10 cellular contexts compared by ENCODE assay signal in genomic region chr20:58634818-58635665, GRCh38. TPM values are rescaled to one million over a fixed set of nuclear protein-coding genes. Genes with fewer than 3 reads are reported as not detected.
A peak's percentile ranks its signal among the peaks of the same experiment; 100 is the strongest.
DNase-seq lines count a peak whose midpoint lies in the region; ATAC-seq and TF ChIP-seq lines count a peak whose summit lies in the region.
"Had no signal": no experiment of that assay in that cellular context is flagged by ENCODE, and none has a peak within 500 bp of the region (broad histone marks: within the 10 kb centered on the region; RNA-seq: fewer than 3 reads in every experiment).

No MANE protein-coding gene starts in this region.

- POLR2A ChIA-PET in activated B cell treated with CpG ODN at 0.5 μM for 24 hours (lab: Charles Lee), result interaction anchor here (1.7 kb wide), 2 partner anchors 16 to 329 kb away, joined by 10 to 13 read pairs; partner anchors contain the start of gene STX16

- peaks cover 14% of the 10 kb centered on the region for H3K4me1 Mint-ChIP-seq in activated B cell treated with CpG ODN at 0.5 μM for 24 hours

- CTCF ChIA-PET in activated B cell treated with CpG ODN at 0.5 μM for 24 hours (lab: Charles Lee), result no interaction called here

- no peaks in the 10 kb centered on the region for H3K36me3 ChIP-seq in fibroblast of lung (ENCODE audit: control insufficient read depth, insufficient read depth, low read length)
- H3K36me3 ChIP-seq: left lung, SJSA1 had no signal

- peaks cover 8% of the 10 kb centered on the region for H3K4me1 ChIP-seq in fibroblast of lung (ENCODE audit: control insufficient read depth, extremely low read depth, insufficient read depth, low read length)
- H3K4me1 ChIP-seq: left lung had no signal

- no peaks in the 10 kb centered on the region for H3K9me3 ChIP-seq in fibroblast of lung (ENCODE audit: control insufficient read depth, insufficient read depth, low read depth, low read length)
- H3K9me3 ChIP-seq: left lung, SJSA1 had no signal

- no peak overlapping the region for H3K9ac ChIP-seq in fibroblast of lung (ENCODE audit: insufficient read depth, low read length)

- H3K36me3 Mint-ChIP-seq in activated B cell treated with CpG ODN at 0.5 μM for 24 hours (ENCODE audit: low read depth), result no peaks in the 10 kb centered on the region

- H3K27ac ChIP-seq in fibroblast of lung (ENCODE audit: insufficient read depth, low read length), result no peak overlapping the region
- H3K27ac ChIP-seq: left lung, SJSA1 had no signal

- no peaks in the 10 kb centered on the region for H3K27me3 ChIP-seq in fibroblast of lung (ENCODE audit: control insufficient read depth, insufficient read depth, low read length)
- H3K27me3 ChIP-seq: SJSA1 had no signal

- peak; percentile 23 for DNase-seq in GM10266 (ENCODE audit: extremely low spot score)
- DNase-seq in activated B cell treated with CpG ODN at 0.5 μM for 24 hours, result peak; percentile 23
- peak in 1 of 2 donors; percentile 35 for DNase-seq in fibroblast of lung (ENCODE audit: low read depth in 2 of 2)
- peak; percentile 4 to 51 (median 45) for DNase-seq in stimulated activated CD4-positive, alpha-beta T cell treated with anti-CD3 and anti-CD28 coated beads, TNF-alpha, amount 100 ng/mL, for 4 hours (ENCODE audit: low read depth in 3 of 3)
- no peak for DNase-seq in HUDEP-2 (lab: John Stamatoyannopoulos, UW; ENCODE audit: unreplicated experiment in 76 of 76)
- no peak for DNase-seq in cerebellar nuclear complex (lab: John Stamatoyannopoulos, UW)

- no peak overlapping the region for H3K27ac Mint-ChIP-seq in activated B cell treated with CpG ODN at 0.5 μM for 24 hours

- H3K4me3 ChIP-seq in fibroblast of lung (replicated peaks in 1 of 4; ENCODE audit: control extremely low read depth in 1 of 4, insufficient read depth in 1 of 4, low read depth in 3 of 4, low read length in 4 of 4), result no peak overlapping the region
- H3K4me3 ChIP-seq: left lung, SJSA1 had no signal

- H3K9me3 Mint-ChIP-seq in activated B cell treated with CpG ODN at 0.5 μM for 24 hours, result no peaks in the 10 kb centered on the region

- peak overlapping the region; percentile 63 for H3K4me2 ChIP-seq in fibroblast of lung (ENCODE audit: extremely low read depth, insufficient read depth, low read length)

- H4K20me1 ChIP-seq in fibroblast of lung (ENCODE audit: control insufficient read depth, extremely low read depth, insufficient read depth, low read length), result no peaks in the 10 kb centered on the region

- TF ChIP-seq CTCF in GM10266 (IDR thresholded peaks at IDR 0.05; ENCODE audit: control insufficient read depth, insufficient read depth, low read depth, missing control alignments) (no peak), activated B cell treated with CpG ODN at 0.5 μM for 24 hours (IDR thresholded peaks at IDR 0.05) (no peak), fibroblast of lung (conservative IDR thresholded peaks at IDR 0.05 in 1 of 2, IDR thresholded peaks at IDR 0.05 in 1 of 2; ENCODE audit: low read depth in 1 of 2, low read length in 2 of 2) (no peak)

- H3K27me3 Mint-ChIP-seq in activated B cell treated with CpG ODN at 0.5 μM for 24 hours, result peaks cover 25% of the 10 kb centered on the region

- peak overlapping the region; percentile 58 for H2AFZ ChIP-seq in fibroblast of lung (ENCODE audit: low read length)

- intact Hi-C loops in activated B cell treated with CpG ODN at 0.5 μM for 24 hours (cut with micrococcal nuclease), result loop anchor here (1.0 kb wide), 1 partner anchor 15 kb away; no protein-coding TSS in a partner anchor

- H3K79me2 ChIP-seq in fibroblast of lung (ENCODE audit: control insufficient read depth, insufficient read depth, low read length), result no peaks in the 10 kb centered on the region

- H3K4me3 Mint-ChIP-seq in activated B cell treated with CpG ODN at 0.5 μM for 24 hours, result peak overlapping the region; percentile 80

- peak; percentile 84 for ATAC-seq in activated B cell treated with CpG ODN at 0.5 μM for 24 hours (ENCODE audit: low read depth)
- ATAC-seq in HG03135 (IDR thresholded peaks at IDR 0.05; ENCODE audit: unreplicated experiment), result no peak
- ATAC-seq in HG02852 (IDR thresholded peaks at IDR 0.05; ENCODE audit: unreplicated experiment), result no peak
- ATAC-seq: left lung had no signal

RNA-seq across cellular contexts. Expression of gene STX16, which starts 16.0 kb away (rescaled TPM):
- 71.4 and 77.4 TPM in 2 replicates for total RNA-seq in activated B cell treated with CpG ODN at 0.5 μM for 24 hours
- 46.0 and 64.9 TPM in 2 replicates for total RNA-seq in fibroblast of lung
- 35.1 and 39.3 TPM in 2 replicates for polyA plus RNA-seq in fibroblast of lung
- 25.1 and 26.9 TPM in 2 replicates for polyA plus RNA-seq in fibroblast of lung (2012)
- polyA minus RNA-seq in fibroblast of lung (ENCODE audit: low replicate concordance), result 7.7 and 32.4 TPM in 2 replicates

RNA-seq across cellular contexts. Expression of gene NPEPL1, which starts 57.6 kb away (rescaled TPM):
- total RNA-seq in activated B cell treated with CpG ODN at 0.5 μM for 24 hours (18.7 and 21.5 TPM in 2 replicates), fibroblast of lung (18.7 and 24.6 TPM in 2 replicates)
- 2.9 and 3.7 TPM in 2 replicates for polyA plus RNA-seq in fibroblast of lung
- 11.2 and 15.5 TPM in 2 replicates for polyA plus RNA-seq in fibroblast of lung (2012)
- 2.6 and 19.7 TPM in 2 replicates for polyA minus RNA-seq in fibroblast of lung (ENCODE audit: low replicate concordance)

Comparison
In these comparisons a context has a peak if more than half of its experiments do, and no peak if none do; other contexts are left out.
1. DNase-seq: peak in GM10266 (single experiment), activated B cell treated with CpG ODN at 0.5 μM for 24 hours (single experiment) and stimulated activated CD4-positive, alpha-beta T cell treated with anti-CD3 and anti-CD28 coated beads, TNF-alpha, amount 100 ng/mL, for 4 hours (3 of 3); none in HUDEP-2 (0 of 76) and cerebellar nuclear complex (0 of 2).